12 cellular contexts compared by ENCODE assay signal in genomic region chr7:100400656-100401055, GRCh38. TPM values are rescaled to one million over a fixed set of nuclear protein-coding genes. Genes with fewer than 3 reads are reported as not detected.
A peak's percentile ranks its signal among the peaks of the same experiment; 100 is the strongest.
DNase-seq lines count a peak whose midpoint lies in the region; ATAC-seq lines count a peak whose summit lies in the region.
"Had no signal": no experiment of that assay in that cellular context is flagged by ENCODE, and none has a peak within 500 bp of the region (broad histone marks: within the 10 kb centered on the region; RNA-seq: fewer than 3 reads in every experiment).

No MANE protein-coding gene starts in this region.

- no peak overlapping the region for H4K5ac ChIP-seq in mesendoderm (ENCODE audit: low read length)

- no peak overlapping the region for H3K23ac ChIP-seq in mesendoderm (ENCODE audit: low read length)

- H3K4me3 ChIP-seq in Jurkat, Clone E6-1 (ENCODE audit: low read length): no peak overlapping the region
- H3K4me3 ChIP-seq in mesendoderm (ENCODE audit: low read length): no peak overlapping the region
- H3K4me3 ChIP-seq: tibial nerve had no signal

- ATAC-seq in HG03342 (IDR thresholded peaks at IDR 0.05; ENCODE audit: unreplicated experiment): no peak
- no peak for ATAC-seq in HG02588 (IDR thresholded peaks at IDR 0.05; ENCODE audit: unreplicated experiment)

- no peaks in the 10 kb centered on the region for H3K79me1 ChIP-seq in mesendoderm (ENCODE audit: low read length)

- H3K9ac ChIP-seq in mesendoderm (ENCODE audit: low read length): no peak overlapping the region

- no peak overlapping the region for H3K4me2 ChIP-seq in mesendoderm (ENCODE audit: low read length)

- H3K4ac ChIP-seq in mesendoderm (ENCODE audit: low read depth, low read length): no peak overlapping the region

- DNase-seq in DMS53 (lab: John Stamatoyannopoulos, UW) (peak; percentile 37), DMS53 treated with DMSO at 0.1 percent for 48 hours (lab: John Stamatoyannopoulos, UW; ENCODE audit: unreplicated experiment) (no peak), astrocyte of the hippocampus (ENCODE audit: low read depth, low spot score) (peak; percentile 13), mesendoderm (peak; percentile 65), NCI-H187 treated with DMSO at 0.1 percent for 48 hours (lab: John Stamatoyannopoulos, UW) (no peak)
- peak; percentile 36 for DNase-seq in Jurkat, Clone E6-1 (ENCODE audit: low read depth, low spot score)
- DNase-seq: activated CD4-positive, CD25-positive, alpha-beta regulatory T cell; amniotic stem cell; NCI-H524 treated with DMSO at 0.1 percent for 48 hours had no signal

- H3K27me3 ChIP-seq in mesendoderm (ENCODE audit: insufficient read depth, low read length, poor library complexity): no peaks in the 10 kb centered on the region
- H3K27me3 ChIP-seq: tibial nerve had no signal

- no peaks in the 10 kb centered on the region for H3K79me2 ChIP-seq in mesendoderm (ENCODE audit: control insufficient read depth, insufficient read depth, low read length)

- H3K27ac ChIP-seq in mesendoderm (ENCODE audit: low read depth, low read length): no peak overlapping the region
- H3K27ac ChIP-seq: tibial nerve had no signal

- H2AK5ac ChIP-seq in mesendoderm (ENCODE audit: low read length): no peak overlapping the region

- H4K8ac ChIP-seq in mesendoderm (ENCODE audit: low read depth, low read length): no peak overlapping the region

- no peaks in the 10 kb centered on the region for H3K4me1 ChIP-seq in mesendoderm (ENCODE audit: control insufficient read depth, low read depth, low read length)

- H3K36me3 ChIP-seq in mesendoderm (ENCODE audit: control insufficient read depth, insufficient read depth, low read length): no peaks in the 10 kb centered on the region

- H2BK5ac ChIP-seq in mesendoderm (ENCODE audit: low read length): no peak overlapping the region

- WGBS in mesendoderm (ENCODE audit: extremely low coverage, insufficient coverage, low lambda C conversion rate): no CpG with 5 or more reads among the region's 11 CpGs

- no peak overlapping the region for H2BK15ac ChIP-seq in mesendoderm (replicated peaks; ENCODE audit: low read depth)

- H2BK120ac ChIP-seq in mesendoderm (ENCODE audit: low read depth, low read length): no peak overlapping the region

- H3K56ac ChIP-seq in mesendoderm (ENCODE audit: low read length): no peak overlapping the region

- H3K18ac ChIP-seq in mesendoderm (ENCODE audit: low read length): no peak overlapping the region

RNA-seq across cellular contexts. Expression of gene PILRA, which starts 27.4 kb away (rescaled TPM):
- 1.4 TPM for polyA plus RNA-seq in Jurkat, Clone E6-1 (2012; ENCODE audit: insufficient read depth, insufficient read length)
- polyA plus RNA-seq in mesendoderm (2013, experiment 1 of 2): 1.7 TPM
- 1.9 TPM for polyA plus RNA-seq in mesendoderm (2013, experiment 2 of 2)

RNA-seq across cellular contexts. Expression of gene ZCWPW1, which starts 27.8 kb away (rescaled TPM):
- 6.2 TPM for polyA plus RNA-seq in Jurkat, Clone E6-1 (2012; ENCODE audit: insufficient read depth, insufficient read length)
- 1.1 TPM for polyA plus RNA-seq in mesendoderm (2013, experiment 1 of 2)
- 0.95 TPM for polyA plus RNA-seq in mesendoderm (2013, experiment 2 of 2)

RNA-seq across cellular contexts. Expression of gene MEPCE, which starts 29.0 kb away (rescaled TPM):
- polyA plus RNA-seq in Jurkat, Clone E6-1 (2012; ENCODE audit: insufficient read depth, insufficient read length): 57.8 TPM
- polyA plus RNA-seq in mesendoderm (2013, experiment 1 of 2): 33.8 TPM
- 34.3 TPM for polyA plus RNA-seq in mesendoderm (2013, experiment 2 of 2)

RNA-seq across cellular contexts. Expression of gene PPP1R35, which starts 35.6 kb away (rescaled TPM):
- polyA plus RNA-seq in Jurkat, Clone E6-1 (2012; ENCODE audit: insufficient read depth, insufficient read length): 88.7 TPM
- 58.9 TPM for polyA plus RNA-seq in mesendoderm (2013, experiment 1 of 2)
- polyA plus RNA-seq in mesendoderm (2013, experiment 2 of 2): 59.9 TPM

RNA-seq across cellular contexts. Expression of gene PILRB, which starts 42.7 kb away (rescaled TPM):
- polyA plus RNA-seq in Jurkat, Clone E6-1 (2012; ENCODE audit: insufficient read depth, insufficient read length): 43.4 TPM
- polyA plus RNA-seq in mesendoderm (2013, experiment 1 of 2): 12.7 TPM
- polyA plus RNA-seq in mesendoderm (2013, experiment 2 of 2): 12.6 TPM

Comparison
In these comparisons a context has a peak if more than half of its experiments do, and no peak if none do; other contexts are left out.
1. DNase-seq: peak in DMS53 (single experiment), Jurkat, Clone E6-1 (single experiment), astrocyte of the hippocampus (single experiment) and mesendoderm (single experiment); none in DMS53 treated with DMSO at 0.1 percent for 48 hours (single experiment) and NCI-H187 treated with DMSO at 0.1 percent for 48 hours (single experiment).